ENCODE assay signal across 8 cellular contexts in genomic region chr12:92928962-92929915, GRCh38. TPM values are rescaled to one million over a fixed set of nuclear protein-coding genes. Genes with fewer than 3 reads are reported as not detected.
DNase-seq lines count a peak whose midpoint lies in the region; ATAC-seq and TF ChIP-seq lines count a peak whose summit lies in the region.

EEA1 (minus strand) TSS chr12:92929295; CDS start chr12:92929066, 229 bp downstream.

- ATAC-seq in GM19043 (IDR thresholded peaks at IDR 0.05; ENCODE audit: low read depth, unreplicated experiment) = peak; percentile 89
- peak; percentile 81 for ATAC-seq in HG03378 (IDR thresholded peaks at IDR 0.05; ENCODE audit: unreplicated experiment)

- DNase-seq in AML-193 (lab: John Stamatoyannopoulos, UW) (peak; percentile 85 to 89), NCI-H460 (ENCODE audit: extremely low read depth, low read depth) (peak; percentile 96), cerebellum (ENCODE audit: low spot score) (peak; percentile 99), kidney epithelial cell (ENCODE audit: low read depth) (peak; percentile 77)
- DNase-seq in activated CD4-positive, alpha-beta T cell treated with anti-CD3 and anti-CD28 coated beads for 1 hour = peak; percentile 95
- peak; percentile 96 to 97 for DNase-seq in stimulated activated CD4-positive, alpha-beta T cell treated with anti-CD3 and anti-CD28 coated beads, Interleukin-15, amount 100 ng/mL, for 48 hours (ENCODE audit: low read depth in 2 of 2)

- no peaks in the 10 kb centered on the region for H3K27me3 ChIP-seq in kidney epithelial cell (ENCODE audit: control insufficient read depth, insufficient read depth, low read length)

- peak within 1 kb of the TSS; percentile 88 for H3K4me3 ChIP-seq in kidney epithelial cell (ENCODE audit: low read depth, low read length)

- H3K36me3 ChIP-seq in kidney epithelial cell (ENCODE audit: control insufficient read depth, insufficient read depth, low read length) = no peaks in the 10 kb centered on the region

- no peak for TF ChIP-seq CTCF in kidney epithelial cell (IDR thresholded peaks at IDR 0.05; ENCODE audit: insufficient read depth, low read length, poor library complexity, severe bottlenecking)

RNA-seq across cellular contexts. Expression of gene EEA1, which starts in this region (rescaled TPM):
- total RNA-seq in NCI-H460 (2014; rRNA removed; shearing (Covaris generic)) = 7.5 and 11.7 TPM in 2 replicates
- 4.6 and 7.5 TPM in 2 replicates for polyA plus RNA-seq in NCI-H460 (2014; cell fraction: nucleus; rRNA removed)
- total RNA-seq in cerebellum = 18.1 TPM
- total RNA-seq in kidney epithelial cell = 9.2 TPM in 2 replicates

Comparison
In these comparisons a context has a peak if more than half of its experiments do, and no peak if none do; other contexts are left out.
1. Peak in every context shown above with its lines: DNase-seq, ATAC-seq and H3K4me3 ChIP-seq.